8 cellular contexts compared by ENCODE assay signal in the genomic region with DNA sequence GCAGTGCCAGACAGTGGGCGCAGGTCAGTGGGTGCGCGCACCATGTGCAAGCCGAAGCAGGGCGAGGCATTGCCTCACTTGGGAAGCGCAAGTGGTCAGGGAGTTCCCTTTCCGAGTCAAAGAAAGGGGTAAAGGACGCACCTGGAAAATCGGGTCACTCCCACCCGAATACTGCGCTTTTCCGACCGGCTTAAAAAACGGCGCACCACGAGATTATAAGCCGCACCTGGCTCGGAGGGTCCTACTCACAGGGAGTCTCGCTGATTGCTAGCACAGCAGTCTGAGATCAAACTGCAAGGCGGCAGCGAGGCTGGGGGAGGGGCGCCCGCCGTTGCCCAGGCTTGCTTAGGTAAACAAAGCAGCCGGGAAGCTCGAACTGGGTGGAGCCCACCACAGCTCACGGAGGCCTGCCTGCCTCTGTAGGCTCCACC.
DNase-seq lines count a peak whose midpoint lies in the region; ATAC-seq and TF ChIP-seq lines count a peak whose summit lies in the region.
"Not testable (repeated sequence)": the region's sequence is repeated elsewhere in the genome, so short reads cannot be mapped to it uniquely, and the experiment has no call there.

No MANE protein-coding gene starts in this region.

- intact Hi-C loops in activated CD4-positive, alpha-beta T cell treated with anti-CD3 and anti-CD28 coated beads, Interleukin-2, amount 10 ng/mL, durations not matched to agents 24 days and 14 days (cut with micrococcal nuclease); right lobe of liver (cut with DNase I): not testable (repeated sequence)

- not testable (repeated sequence) for H3K27me3 Mint-ChIP-seq in activated CD4-positive, alpha-beta T cell treated with anti-CD3 and anti-CD28 coated beads, Interleukin-2, amount 10 ng/mL, durations not matched to agents 24 days and 14 days

- TF ChIP-seq POLR2A in right lobe of liver (IDR thresholded peaks at IDR 0.05): not testable (repeated sequence)

- not testable (repeated sequence) for H3K27me3 ChIP-seq in AG04450 (ENCODE audit: control insufficient read depth, insufficient read depth, low read length); HUES48 (ENCODE audit: control insufficient read depth, insufficient read depth, low read length); right lobe of liver

- ATAC-seq in right lobe of liver: not testable (repeated sequence)

- not testable (repeated sequence) for H3K9me3 ChIP-seq in AG04450 (ENCODE audit: control insufficient read depth, insufficient read depth, low read length); HUES48 (ENCODE audit: control insufficient read depth, insufficient read depth, low read length); right lobe of liver

- not testable (repeated sequence) for H3K27ac Mint-ChIP-seq in activated CD4-positive, alpha-beta T cell treated with anti-CD3 and anti-CD28 coated beads, Interleukin-2, amount 10 ng/mL, durations not matched to agents 24 days and 14 days

- H3K9me3 Mint-ChIP-seq in activated CD4-positive, alpha-beta T cell treated with anti-CD3 and anti-CD28 coated beads, Interleukin-2, amount 10 ng/mL, durations not matched to agents 24 days and 14 days: not testable (repeated sequence)

- H3K4me3 ChIP-seq in AG04450 (ENCODE audit: low read depth, low read length) (peak overlapping the region; percentile 29; the same call in 1 of the 2 replicates), HUES48 (ENCODE audit: low read depth, low read length) (peak overlapping the region; percentile 68), fibroblast of pulmonary artery (replicated peaks; ENCODE audit: low read depth, low read length) (peak overlapping the region; percentile 12), right lobe of liver (peak overlapping the region in 2 of 3 donors; percentile 11 to 52), skeletal muscle cell (ENCODE audit: low read depth, low read length) (peak overlapping the region; percentile 9)

- CTCF ChIA-PET in AG04450 (lab: Charles Lee): not testable (repeated sequence)

- peak overlapping the region; percentile 79 for H3K4me3 Mint-ChIP-seq in activated CD4-positive, alpha-beta T cell treated with anti-CD3 and anti-CD28 coated beads, Interleukin-2, amount 10 ng/mL, durations not matched to agents 24 days and 14 days

- POLR2A ChIA-PET in AG04450 (lab: Yijun Ruan, JAX): not testable (repeated sequence)

- DNase-seq in AG04450 (ENCODE audit: low read depth, low spot score); fibroblast of pulmonary artery (ENCODE audit: low read depth); skeletal muscle cell (ENCODE audit: low read depth): not testable (repeated sequence)
- DNase-seq in NCI-H69 (lab: John Stamatoyannopoulos, UW): peak; percentile 72
- DNase-seq in activated CD4-positive, alpha-beta T cell treated with anti-CD3 and anti-CD28 coated beads, Interleukin-2, amount 10 ng/mL, durations not matched to agents 24 days and 14 days: peak; percentile 59
- peak; percentile 1 for DNase-seq in astrocyte of the hippocampus (ENCODE audit: low read depth, low spot score)
- DNase-seq in right lobe of liver: peak in 1 of 3 donors; percentile 43

- not testable (repeated sequence) for H3K36me3 ChIP-seq in HUES48 (ENCODE audit: control insufficient read depth, insufficient read depth, low read length); right lobe of liver

- not testable (repeated sequence) for H3K27ac ChIP-seq in AG04450 (ENCODE audit: low read depth, low read length); HUES48 (ENCODE audit: low read depth, low read length)
- H3K27ac ChIP-seq in right lobe of liver: peak overlapping the region in 1 of 3 donors; percentile 37

- not testable (repeated sequence) for H3K4me1 Mint-ChIP-seq in activated CD4-positive, alpha-beta T cell treated with anti-CD3 and anti-CD28 coated beads, Interleukin-2, amount 10 ng/mL, durations not matched to agents 24 days and 14 days

- WGBS in right lobe of liver (ENCODE audit: insufficient coverage, low coverage, low lambda C conversion rate, missing lambda C conversion rate): 45% methylated on average over 8 of the region's 27 CpGs

- H3K36me3 Mint-ChIP-seq in activated CD4-positive, alpha-beta T cell treated with anti-CD3 and anti-CD28 coated beads, Interleukin-2, amount 10 ng/mL, durations not matched to agents 24 days and 14 days (ENCODE audit: low read depth): not testable (repeated sequence)

- TF ChIP-seq CTCF in AG04450 (IDR thresholded peaks at IDR 0.05; ENCODE audit: low read depth, low read length); fibroblast of pulmonary artery (IDR thresholded peaks at IDR 0.05; ENCODE audit: low read length, missing control alignments); right lobe of liver (IDR thresholded peaks at IDR 0.05): not testable (repeated sequence)

- H3K4me1 ChIP-seq in HUES48 (ENCODE audit: control insufficient read depth, insufficient read depth, low read length); right lobe of liver: not testable (repeated sequence)

- peak overlapping the region; percentile 87 for H3K9ac ChIP-seq in HUES48 (ENCODE audit: low read depth, low read length)

Comparison
In these comparisons a context has a peak if more than half of its experiments do, and no peak if none do; other contexts are left out.
1. H3K4me3 ChIP-seq: peak in every context shown above with its lines; median percentile 68 in HUES48; 32 in right lobe of liver; 29 in AG04450; 12 in fibroblast of pulmonary artery; 9 in skeletal muscle cell.